8 cellular contexts compared by ENCODE assay signal in genomic region chr6:58047865-58048264, GRCh38.
DNase-seq lines count a peak whose midpoint lies in the region; ATAC-seq and TF ChIP-seq lines count a peak whose summit lies in the region.
"Not testable (repeated sequence)": the region's sequence is repeated elsewhere in the genome, so short reads cannot be mapped to it uniquely, and the experiment has no call there.

No MANE protein-coding gene starts in this region.

- not testable (repeated sequence) for H3K9me3 ChIP-seq in OCI-LY1 (ENCODE audit: low read length)

- not testable (repeated sequence) for H3K36me3 ChIP-seq in OCI-LY1 (ENCODE audit: insufficient read depth, low read length)

- not testable (repeated sequence) for H3K79me2 ChIP-seq in OCI-LY1 (ENCODE audit: insufficient read depth, low read length)

- not testable (repeated sequence) for H3K9me2 ChIP-seq in OCI-LY1 (ENCODE audit: low read depth, low read length)

- ATAC-seq in left ventricle myocardium superior, result peak; percentile 36

- DNase-seq in DMS53 (lab: John Stamatoyannopoulos, UW) (peak; percentile 29), NCI-H1417 (lab: John Stamatoyannopoulos, UW) (peak in 2 of 3 experiments; percentile 9 to 54), pons (ENCODE audit: low spot score) (peak; percentile 55)
- DNase-seq in Jurkat, Clone E6-1 (ENCODE audit: low read depth, low spot score), result peak; percentile 0
- DNase-seq in left ventricle myocardium superior, result not testable (repeated sequence)

- H3K27ac ChIP-seq in 22Rv1; OCI-LY1 (ENCODE audit: low read depth, low read length, poor library complexity, severe bottlenecking); VCaP: not testable (repeated sequence)

- H3K9ac ChIP-seq in OCI-LY1 (ENCODE audit: low read length), result not testable (repeated sequence)

- not testable (repeated sequence) for H3K4me1 ChIP-seq in OCI-LY1 (ENCODE audit: insufficient read depth, low read length, severe bottlenecking)

- not testable (repeated sequence) for H3K4me2 ChIP-seq in OCI-LY1 (ENCODE audit: low read length)

- H4K20me1 ChIP-seq in OCI-LY1 (ENCODE audit: insufficient read depth, low read length), result not testable (repeated sequence)

- TF ChIP-seq CTCF in 22Rv1 (IDR thresholded peaks at IDR 0.05) (peak; percentile 11; the same call in 1 of the 2 replicates), OCI-LY1 (IDR thresholded peaks at IDR 0.05; ENCODE audit: low read length) (peak; percentile 14; the same call in 1 of the 2 replicates), VCaP (conservative IDR thresholded peaks at IDR 0.05) (peak; percentile 53)

- H3K4me3 ChIP-seq in Jurkat, Clone E6-1 (ENCODE audit: low read length); OCI-LY1 (ENCODE audit: low read depth, low read length, poor library complexity, severe bottlenecking): not testable (repeated sequence)

- H3F3A ChIP-seq in OCI-LY1 (ENCODE audit: insufficient read depth, low read length), result not testable (repeated sequence)

- H3K27me3 ChIP-seq in OCI-LY1 (ENCODE audit: insufficient read depth, low read length), result not testable (repeated sequence)

- not testable (repeated sequence) for H2AFZ ChIP-seq in OCI-LY1 (ENCODE audit: low read length)

- intact Hi-C loops in left ventricle myocardium superior (cut with micrococcal nuclease), result not testable (repeated sequence)
